15 cellular contexts compared by ENCODE assay signal in genomic region chr2:145682536-145683157, GRCh38.
DNase-seq lines count a peak whose midpoint lies in the region; ATAC-seq and TF ChIP-seq lines count a peak whose summit lies in the region.
"Had no signal": no experiment of that assay in that cellular context is flagged by ENCODE, and none has a peak within 500 bp of the region (broad histone marks: within the 10 kb centered on the region; RNA-seq: fewer than 3 reads in every experiment).

No MANE protein-coding gene starts in this region.

- peak overlapping the region; percentile 43 for H2AFZ ChIP-seq in ACC112 (ENCODE audit: low read length, unreplicated experiment)

- H3K4me1 ChIP-seq in ACC112 (ENCODE audit: control insufficient read depth, insufficient read depth, low read length, unreplicated experiment) (peaks cover 8% of the 10 kb centered on the region), uterus (no peaks in the 10 kb centered on the region)
- H3K4me1 ChIP-seq: Caco-2, SJSA1 had no signal

- no peaks in the 10 kb centered on the region for H3K36me3 ChIP-seq in ACC112 (ENCODE audit: insufficient read depth, low read length)
- no peaks in the 10 kb centered on the region for H3K36me3 ChIP-seq in uterus
- H3K36me3 ChIP-seq: esophagus squamous epithelium, SJSA1 had no signal

- intact Hi-C loops in uterus (cut with DNase I; ENCODE audit: low total_unique reads): no loop called here

- TF ChIP-seq POLR2A in uterus (IDR thresholded peaks at IDR 0.05): no peak

- no peaks in the 10 kb centered on the region for H3K79me2 ChIP-seq in ACC112 (ENCODE audit: control insufficient read depth, insufficient read depth, low read length, unreplicated experiment)

- H3K4me3 ChIP-seq in ACC112 (ENCODE audit: low read depth, low read length): no peak overlapping the region
- no peak overlapping the region for H3K4me3 ChIP-seq in fibroblast of the aortic adventitia (ENCODE audit: low read depth, low read length)
- H3K4me3 ChIP-seq in uterus: no peak overlapping the region
- H3K4me3 ChIP-seq: esophagus squamous epithelium, SJSA1 had no signal

- DNase-seq in LHCN-M2 (ENCODE audit: low read depth): peak; percentile 54
- DNase-seq in SKM-1 treated with dmso at 0.1 percent for 144 hours (lab: John Stamatoyannopoulos, UW; ENCODE audit: unreplicated experiment): peak; percentile 69
- peak; percentile 56 for DNase-seq in fibroblast of the aortic adventitia (ENCODE audit: low read depth)
- no peak for DNase-seq in uterus
- DNase-seq in COR-L47 (lab: John Stamatoyannopoulos, UW): no peak
- DNase-seq: activated CD4-positive, alpha-beta memory T cell treated with anti-CD3 and anti-CD28 coated beads for 36 hours; activated naive CD8-positive, alpha-beta T cell treated with anti-CD3 and anti-CD28 coated beads, Interleukin-2, amount 50 U/mL, for 24 hours; Caco-2; esophagus squamous epithelium; left ventricle myocardium superior; NCI-H82 had no signal

- H3K27me3 ChIP-seq in ACC112 (ENCODE audit: insufficient read depth, low read length) (no peaks in the 10 kb centered on the region), uterus (no peaks in the 10 kb centered on the region)
- H3K27me3 ChIP-seq: esophagus squamous epithelium, SJSA1 had no signal

- TF ChIP-seq CTCF in fibroblast of the aortic adventitia (IDR thresholded peaks at IDR 0.05; ENCODE audit: insufficient read depth, low read length) (no peak), uterus (IDR thresholded peaks at IDR 0.05) (no peak)

- H3K27ac ChIP-seq in ACC112 (ENCODE audit: low read depth, low read length) (peak overlapping the region; percentile 11; the same call in 1 of the 2 replicates), uterus (no peak overlapping the region)
- H3K27ac ChIP-seq: esophagus squamous epithelium, SJSA1 had no signal

- H3K9me3 ChIP-seq in uterus: no peaks in the 10 kb centered on the region
- H3K9me3 ChIP-seq: esophagus squamous epithelium, SJSA1 had no signal

- ATAC-seq in HG02884 (IDR thresholded peaks at IDR 0.05; ENCODE audit: unreplicated experiment) (no peak), HG02973 (IDR thresholded peaks at IDR 0.05; ENCODE audit: unreplicated experiment) (no peak)
- ATAC-seq: activated naive CD8-positive, alpha-beta T cell treated with anti-CD3 and anti-CD28 coated beads, Interleukin-2, amount 50 U/mL, for 24 hours; left ventricle myocardium superior had no signal

Comparison
In these comparisons a context has a peak if more than half of its experiments do, and no peak if none do; other contexts are left out.
1. DNase-seq: peak in LHCN-M2 (single experiment), SKM-1 treated with dmso at 0.1 percent for 144 hours (single experiment) and fibroblast of the aortic adventitia (single experiment); none in uterus (0 of 2) and COR-L47 (single experiment).